Comparison of ENCODE assay signal across 20 cellular contexts in genomic region chr4:112168719-112169500, GRCh38.
"Had no signal": no experiment of that assay in that cellular context is flagged by ENCODE, and none has a peak within 500 bp of the region (broad histone marks: within the 10 kb centered on the region; RNA-seq: fewer than 3 reads in every experiment).

No MANE protein-coding gene starts in this region.

- H3K4me3 Mint-ChIP-seq: activated CD4-positive, alpha-beta T cell treated with anti-CD3 and anti-CD28 coated beads, Interleukin-2, amount 10 ng/mL, durations not matched to agents 7 days and 5 days; activated naive CD4-positive, alpha-beta T cell treated with anti-CD3 and anti-CD28 coated beads for 36 hours; activated T-cell treated with anti-CD3 and anti-CD28 coated beads, Interleukin-2, amount 50 U/mL, for 4 hours; memory B cell; naive B cell; neural crest cell had no signal

- H3K27me3 ChIP-seq: vagina had no signal

- H3K9me3 Mint-ChIP-seq: activated naive CD4-positive, alpha-beta T cell treated with anti-CD3 and anti-CD28 coated beads for 36 hours; activated T-cell treated with anti-CD3 and anti-CD28 coated beads, Interleukin-2, amount 50 U/mL, for 4 hours; memory B cell had no signal

- H3K27ac ChIP-seq: vagina had no signal

- H3K9me3 ChIP-seq: mucosa of descending colon, vagina had no signal

- ATAC-seq: activated CD4-positive, CD25-positive, alpha-beta regulatory T cell treated with anti-CD3 and anti-CD28 coated beads, Interleukin-2, amount 50 U/mL, for 24 hours; activated T-cell treated with anti-CD3 and anti-CD28 coated beads, Interleukin-2, amount 50 U/mL, for 4 hours; mucosa of descending colon; stimulated activated naive CD8-positive, alpha-beta T cell treated with anti-CD3 and anti-CD28 coated beads, Interleukin-15, Interleukin-2, amounts not matched to agents 100 U/mL and 50 U/mL, for 24 hours had no signal

- H3K27ac Mint-ChIP-seq: activated CD4-positive, alpha-beta T cell treated with anti-CD3 and anti-CD28 coated beads, Interleukin-2, amount 10 ng/mL, durations not matched to agents 7 days and 5 days; activated naive CD4-positive, alpha-beta T cell treated with anti-CD3 and anti-CD28 coated beads for 36 hours; memory B cell; progenitor cell of endocrine pancreas had no signal

- H3K4me1 Mint-ChIP-seq: memory B cell, neural crest cell had no signal

- H3K4me1 ChIP-seq: vagina had no signal

- H3K4me3 ChIP-seq: mucosa of descending colon, vagina had no signal

- H3K36me3 ChIP-seq: vagina had no signal

- H3K27me3 Mint-ChIP-seq: activated CD4-positive, alpha-beta T cell treated with anti-CD3 and anti-CD28 coated beads, Interleukin-2, amount 10 ng/mL, durations not matched to agents 7 days and 5 days; memory B cell; naive B cell; progenitor cell of endocrine pancreas had no signal

- DNase-seq: activated CD4-positive, alpha-beta T cell treated with anti-CD3 and anti-CD28 coated beads, Interleukin-2, amount 10 ng/mL, durations not matched to agents 7 days and 5 days; activated CD8-positive, alpha-beta memory T cell treated with anti-CD3 and anti-CD28 coated beads, Interleukin-2, amount 50 U/mL, for 4 hours; activated naive CD4-positive, alpha-beta T cell treated with anti-CD3 and anti-CD28 coated beads for 36 hours; activated T-cell treated with anti-CD3 and anti-CD28 coated beads, Interleukin-2, amount 50 U/mL, for 4 hours; dermis blood vessel endothelial cell; foreskin melanocyte; head of caudate nucleus; mucosa of descending colon; naive B cell; stimulated activated CD4-positive, alpha-beta T cell treated with anti-CD3 and anti-CD28 coated beads, Interleukin-12 subunit alpha, Interleukin-12 subunit beta, amount 100 ng/mL, for 4 hours; stimulated activated CD4-positive, alpha-beta T cell treated with anti-CD3 and anti-CD28 coated beads, Interleukin-2, amount 100 ng/mL, for 24 hours; stimulated activated naive CD8-positive, alpha-beta T cell treated with anti-CD3 and anti-CD28 coated beads, Interleukin-15, Interleukin-2, amounts not matched to agents 100 U/mL and 50 U/mL, for 24 hours; T-helper 1 cell; T1000; trophoblast cell had no signal
